16 cellular contexts compared by ENCODE assay signal in genomic region chr15:55660153-55660552, GRCh38.
"Had no signal": no experiment of that assay in that cellular context is flagged by ENCODE, and none has a peak within 500 bp of the region (broad histone marks: within the 10 kb centered on the region; RNA-seq: fewer than 3 reads in every experiment).

No MANE protein-coding gene starts in this region.

- H3K9me3 Mint-ChIP-seq: activated CD8-positive, alpha-beta T cell treated with anti-CD3 and anti-CD28 coated beads for 36 hours; activated naive CD8-positive, alpha-beta T cell treated with anti-CD3 and anti-CD28 coated beads, Interleukin-2, amount 50 U/mL, for 24 hours; stimulated activated effector memory CD8-positive, alpha-beta T cell treated with anti-CD3 and anti-CD28 coated beads, Interleukin-12 subunit alpha, Interleukin-12 subunit beta, amount 100 ng/mL, for 72 hours; T-helper 2 cell treated with Interferon-gamma antibody and Interleukin-4, amounts not matched to agents 5 μg/mL and 100 μg/mL, for 36 hours had no signal

- H3K27ac ChIP-seq: gastrocnemius medialis, heart right ventricle, tibial nerve had no signal

- H3K4me3 Mint-ChIP-seq: activated CD4-positive, alpha-beta T cell treated with anti-CD3 and anti-CD28 coated beads for 36 hours; activated CD8-positive, alpha-beta T cell treated with anti-CD3 and anti-CD28 coated beads for 36 hours; activated naive CD8-positive, alpha-beta T cell treated with anti-CD3 and anti-CD28 coated beads, Interleukin-2, amount 50 U/mL, for 24 hours; stimulated activated effector memory CD8-positive, alpha-beta T cell treated with anti-CD3 and anti-CD28 coated beads, Interleukin-12 subunit alpha, Interleukin-12 subunit beta, amount 100 ng/mL, for 72 hours; T-helper 2 cell treated with Interferon-gamma antibody and Interleukin-4, amounts not matched to agents 5 μg/mL and 100 μg/mL, for 36 hours had no signal

- H3K27ac Mint-ChIP-seq: activated CD4-positive, alpha-beta T cell treated with anti-CD3 and anti-CD28 coated beads for 36 hours; activated CD8-positive, alpha-beta T cell treated with anti-CD3 and anti-CD28 coated beads for 36 hours; activated naive CD8-positive, alpha-beta T cell treated with anti-CD3 and anti-CD28 coated beads, Interleukin-2, amount 50 U/mL, for 24 hours; stimulated activated effector memory CD8-positive, alpha-beta T cell treated with anti-CD3 and anti-CD28 coated beads, Interleukin-12 subunit alpha, Interleukin-12 subunit beta, amount 100 ng/mL, for 72 hours; T-helper 2 cell treated with Interferon-gamma antibody and Interleukin-4, amounts not matched to agents 5 μg/mL and 100 μg/mL, for 36 hours had no signal

- ATAC-seq: activated CD4-positive, alpha-beta T cell treated with anti-CD3 and anti-CD28 coated beads for 36 hours; activated CD8-positive, alpha-beta T cell treated with anti-CD3 and anti-CD28 coated beads for 36 hours; activated naive CD8-positive, alpha-beta T cell treated with anti-CD3 and anti-CD28 coated beads, Interleukin-2, amount 50 U/mL, for 24 hours; gastrocnemius medialis; heart right ventricle; left ventricle myocardium superior; right cardiac atrium; stimulated activated effector memory CD8-positive, alpha-beta T cell treated with anti-CD3 and anti-CD28 coated beads, Interleukin-12 subunit alpha, Interleukin-12 subunit beta, amount 100 ng/mL, for 72 hours had no signal

- DNase-seq: activated CD4-positive, alpha-beta T cell treated with anti-CD3 and anti-CD28 coated beads for 36 hours; activated CD8-positive, alpha-beta memory T cell treated with anti-CD3 and anti-CD28 coated beads, Interleukin-2, amount 50 U/mL, for 4 hours; activated CD8-positive, alpha-beta T cell treated with anti-CD3 and anti-CD28 coated beads for 36 hours; activated naive CD4-positive, alpha-beta T cell treated with Interleukin-2 at 50 U/mL for 16 hours; activated naive CD8-positive, alpha-beta T cell treated with anti-CD3 and anti-CD28 coated beads, Interleukin-2, amount 50 U/mL, for 24 hours; effector CD4-positive, alpha-beta T cell; gastrocnemius medialis; heart right ventricle; kidney; left ventricle myocardium superior; mesenchymal stem cell; small intestine had no signal

- H3K9me3 ChIP-seq: gastrocnemius medialis, heart right ventricle, tibial nerve had no signal

- H3K4me1 ChIP-seq: heart right ventricle, tibial nerve had no signal

- H3K4me3 ChIP-seq: gastrocnemius medialis, heart right ventricle, tibial nerve had no signal

- H3K36me3 ChIP-seq: gastrocnemius medialis, heart right ventricle, tibial nerve had no signal

- H3K4me1 Mint-ChIP-seq: activated naive CD8-positive, alpha-beta T cell treated with anti-CD3 and anti-CD28 coated beads, Interleukin-2, amount 50 U/mL, for 24 hours; stimulated activated effector memory CD8-positive, alpha-beta T cell treated with anti-CD3 and anti-CD28 coated beads, Interleukin-12 subunit alpha, Interleukin-12 subunit beta, amount 100 ng/mL, for 72 hours had no signal

- H3K36me3 Mint-ChIP-seq: stimulated activated effector memory CD8-positive, alpha-beta T cell treated with anti-CD3 and anti-CD28 coated beads, Interleukin-12 subunit alpha, Interleukin-12 subunit beta, amount 100 ng/mL, for 72 hours had no signal

- H3K27me3 Mint-ChIP-seq: activated CD4-positive, alpha-beta T cell treated with anti-CD3 and anti-CD28 coated beads for 36 hours; activated CD8-positive, alpha-beta T cell treated with anti-CD3 and anti-CD28 coated beads for 36 hours; activated naive CD8-positive, alpha-beta T cell treated with anti-CD3 and anti-CD28 coated beads, Interleukin-2, amount 50 U/mL, for 24 hours had no signal

- H3K27me3 ChIP-seq: gastrocnemius medialis, heart right ventricle, tibial nerve had no signal
